ENCODE assay signal across 11 cellular contexts in the genomic region with DNA sequence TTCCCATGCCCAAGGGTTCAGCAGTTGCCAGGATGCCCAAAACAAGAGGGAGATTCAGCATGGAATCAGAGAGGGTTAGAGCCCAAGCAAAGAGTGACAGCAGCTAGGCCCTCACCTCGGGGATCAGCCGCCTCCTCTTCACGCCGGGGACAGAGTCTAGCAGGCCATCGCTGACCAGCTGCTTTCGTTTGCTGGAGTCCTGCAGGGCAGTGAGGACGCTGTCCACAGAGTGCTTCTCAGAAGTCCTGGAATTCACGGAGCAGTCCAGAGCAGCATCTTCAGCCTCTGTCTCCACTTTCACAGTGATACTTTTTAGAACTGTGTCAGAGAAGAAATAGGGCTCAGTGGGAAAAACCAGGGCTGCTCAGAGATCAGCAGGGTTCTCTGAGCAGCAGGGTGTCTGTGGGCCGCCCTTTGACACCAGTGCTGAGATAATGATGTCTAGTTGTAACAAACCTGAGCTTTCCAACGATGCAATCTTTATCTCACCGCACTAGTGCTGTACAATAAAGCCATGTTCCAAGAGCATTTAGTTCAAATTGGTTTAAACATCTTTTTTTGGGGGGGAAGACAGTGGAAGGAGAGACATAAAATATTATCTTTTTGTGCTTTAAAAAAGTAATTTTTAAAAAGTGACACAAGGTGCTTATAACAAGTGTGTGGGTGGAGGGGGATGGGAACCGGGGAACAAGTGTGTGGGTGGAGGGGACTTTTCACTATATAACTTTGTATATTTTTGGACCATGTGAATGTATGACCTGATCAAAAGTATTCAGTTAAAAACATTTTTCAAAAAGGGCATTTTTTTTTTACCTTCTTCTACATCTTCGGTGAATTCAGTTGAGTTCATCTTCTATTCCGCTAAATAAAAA.
"Had no signal": no experiment of that assay in that cellular context is flagged by ENCODE, and none has a peak within 500 bp of the region (broad histone marks: within the 10 kb centered on the region; RNA-seq: fewer than 3 reads in every experiment).

No MANE protein-coding gene starts in this region.

- H3K27ac Mint-ChIP-seq: effector memory CD8-positive, alpha-beta T cell; immature natural killer cell; stimulated activated memory B cell treated with anti-CD40 and anti-IgM and Interleukin-4, amounts not matched to agents 10 μg/mL and 1 μg/mL and 100 μg/mL, for 72 hours; T-helper 17 cell had no signal

- DNase-seq: anterior cingulate cortex; brain microvascular endothelial cell; effector memory CD8-positive, alpha-beta T cell; heart left ventricle; immature natural killer cell; retina; stimulated activated CD4-positive, alpha-beta T cell treated with anti-CD3 and anti-CD28 coated beads, Interleukin-2, amount 100 ng/mL, for 48 hours; T-helper 17 cell; trophoblast cell had no signal

- H3K27ac ChIP-seq: brain microvascular endothelial cell, epithelial cell of prostate, heart left ventricle had no signal

- H3K9me3 ChIP-seq: heart left ventricle had no signal

- H3K36me3 Mint-ChIP-seq: immature natural killer cell had no signal

- ATAC-seq: effector memory CD8-positive, alpha-beta T cell; heart left ventricle; stimulated activated memory B cell treated with anti-CD40 and anti-IgM and Interleukin-4, amounts not matched to agents 10 μg/mL and 1 μg/mL and 100 μg/mL, for 72 hours; T-helper 17 cell had no signal

- H3K36me3 ChIP-seq: brain microvascular endothelial cell had no signal

- H3K9me3 Mint-ChIP-seq: effector memory CD8-positive, alpha-beta T cell; immature natural killer cell; stimulated activated memory B cell treated with anti-CD40 and anti-IgM and Interleukin-4, amounts not matched to agents 10 μg/mL and 1 μg/mL and 100 μg/mL, for 72 hours had no signal

- H3K27me3 ChIP-seq: brain microvascular endothelial cell, heart left ventricle had no signal

- H3K27me3 Mint-ChIP-seq: effector memory CD8-positive, alpha-beta T cell; stimulated activated memory B cell treated with anti-CD40 and anti-IgM and Interleukin-4, amounts not matched to agents 10 μg/mL and 1 μg/mL and 100 μg/mL, for 72 hours; T-helper 17 cell had no signal

- H3K4me3 ChIP-seq: heart left ventricle had no signal

- H3K4me3 Mint-ChIP-seq: effector memory CD8-positive, alpha-beta T cell; immature natural killer cell; stimulated activated memory B cell treated with anti-CD40 and anti-IgM and Interleukin-4, amounts not matched to agents 10 μg/mL and 1 μg/mL and 100 μg/mL, for 72 hours; T-helper 17 cell had no signal

- H3K4me1 Mint-ChIP-seq: immature natural killer cell had no signal
